In genomic region chr11:6603287-6604080, GRCh38 we compare ENCODE assay signal across 1 cellular context.
A peak's percentile ranks its signal among the peaks of the same experiment; 100 is the strongest.
TF ChIP-seq lines count a peak whose summit lies in the region.

Gene ILK, plus strand, starts transcription at chr11:6603774. Its CDS starts 498 bp downstream, at chr11:6604272.
Gene RRP8, minus strand, starts transcription at chr11:6603616. Its CDS starts 114 bp downstream, at chr11:6603502.

TF ChIP-seq in A549, 52 proteins besides CTCF, POLR2A, EP300 and RAD21 (continued from another document):
- TF ChIP-seq FOSB (CRISPR knock-in tag; IDR thresholded peaks at IDR 0.05) = no peak
- TF ChIP-seq, protein P1, sequence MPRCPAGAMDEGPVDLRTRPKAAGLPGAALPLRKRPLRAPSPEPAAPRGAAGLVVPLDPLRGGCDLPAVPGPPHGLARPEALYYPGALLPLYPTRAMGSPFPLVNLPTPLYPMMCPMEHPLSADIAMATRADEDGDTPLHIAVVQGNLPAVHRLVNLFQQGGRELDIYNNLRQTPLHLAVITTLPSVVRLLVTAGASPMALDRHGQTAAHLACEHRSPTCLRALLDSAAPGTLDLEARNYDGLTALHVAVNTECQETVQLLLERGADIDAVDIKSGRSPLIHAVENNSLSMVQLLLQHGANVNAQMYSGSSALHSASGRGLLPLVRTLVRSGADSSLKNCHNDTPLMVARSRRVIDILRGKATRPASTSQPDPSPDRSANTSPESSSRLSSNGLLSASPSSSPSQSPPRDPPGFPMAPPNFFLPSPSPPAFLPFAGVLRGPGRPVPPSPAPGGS (IDR thresholded peaks at IDR 0.05) = peak; percentile 79; the same call in 1 of the 3 replicates
- peak; percentile 56 to 92; a peak in 4 of 5 replicates for TF ChIP-seq JUN (IDR thresholded peaks at IDR 0.05)
- TF ChIP-seq GATA3 (IDR thresholded peaks at IDR 0.05; ENCODE audit: borderline replicate concordance) = 0 out of 2 replicates have a peak, but pooled peaks have one; percentile 43
- TF ChIP-seq MAX (IDR thresholded peaks at IDR 0.05) = peak; percentile 96
TF ChIP-seq in A549: peak in this region for 9.
